ENCODE assay signal across 8 cellular contexts in genomic region chr2:43133708-43134570, GRCh38.
DNase-seq lines count a peak whose midpoint lies in the region; ATAC-seq lines count a peak whose summit lies in the region.

No MANE protein-coding gene starts in this region.

- peak; percentile 56 for DNase-seq in activated CD4-positive, CD25-positive, alpha-beta regulatory T cell treated with anti-CD3 and anti-CD28 coated beads, Interleukin-2, amount 50 U/mL, for 72 hours
- peak; percentile 78 for DNase-seq in effector CD4-positive, alpha-beta T cell
- peak; percentile 41 to 56 for DNase-seq in stimulated activated CD4-positive, alpha-beta T cell treated with anti-CD3 and anti-CD28 coated beads, Interleukin-15, amount 100 ng/mL, for 1 hour (ENCODE audit: low read depth in 1 of 2, low spot score in 1 of 2)
- DNase-seq in NCI-H1048 (lab: John Stamatoyannopoulos, UW), result no peak
- DNase-seq in dedifferentiated amniotic fluid mesenchymal stem cell (ENCODE audit: extremely low spot score), result no peak
- DNase-seq in G401 (ENCODE audit: low spot score), result no peak

- peak; percentile 35 for ATAC-seq in HG03175 (IDR thresholded peaks at IDR 0.05; ENCODE audit: unreplicated experiment)
- no peak for ATAC-seq in GM18520 (IDR thresholded peaks at IDR 0.05; ENCODE audit: unreplicated experiment)

- in situ Hi-C loops in G401 (cut with HindIII; ENCODE audit: low sequenced_read_pairs), result no loop called here

Comparison
In these comparisons a context has a peak if more than half of its experiments do, and no peak if none do; other contexts are left out.
1. DNase-seq: peak in activated CD4-positive, CD25-positive, alpha-beta regulatory T cell treated with anti-CD3 and anti-CD28 coated beads, Interleukin-2, amount 50 U/mL, for 72 hours (single experiment), effector CD4-positive, alpha-beta T cell (single experiment) and stimulated activated CD4-positive, alpha-beta T cell treated with anti-CD3 and anti-CD28 coated beads, Interleukin-15, amount 100 ng/mL, for 1 hour (2 of 2); none in NCI-H1048 (single experiment), dedifferentiated amniotic fluid mesenchymal stem cell (single experiment) and G401 (single experiment).